8 cellular contexts compared by ENCODE assay signal in genomic region chr6:26103141-26103769, GRCh38. TPM values are rescaled to one million over a fixed set of nuclear protein-coding genes. Genes with fewer than 3 reads are reported as not detected.
DNase-seq lines count a peak whose midpoint lies in the region; ATAC-seq and TF ChIP-seq lines count a peak whose summit lies in the region.

No MANE protein-coding gene starts in this region.

- POLR2A ChIA-PET in A673 (lab: Charles Lee; ENCODE audit: low non-redundant PET): interaction anchor here (0.7 to 1.5 kb wide), 2 partner anchors 21 to 33 kb away, joined by 7 to 20 read pairs; a partner anchor contains a TSS

- peak overlapping the region; percentile 46 for H3K4me3 ChIP-seq in A673 (ENCODE audit: low read depth, low read length, poor library complexity, severe bottlenecking)
- no peak overlapping the region for H3K4me3 ChIP-seq in HL-60 (replicated peaks; ENCODE audit: insufficient read depth, low read length)
- peak overlapping the region in 2 of 4 donors; percentile 13 to 53 for H3K4me3 ChIP-seq in transverse colon

- no peak for TF ChIP-seq CTCF in A673 (conservative IDR thresholded peaks at IDR 0.05; ENCODE audit: low read depth, low read length)
- no peak for TF ChIP-seq CTCF in HL-60 (IDR thresholded peaks at IDR 0.05; ENCODE audit: insufficient read depth, low read length)
- TF ChIP-seq CTCF in transverse colon (IDR thresholded peaks at IDR 0.05): no peak

- in situ Hi-C loops in transverse colon (cut with MboI; ENCODE audit: low pct_ligation_motif_present in 1 of 4, low pct_unique_long_range_greater_than_20kb in 1 of 4, low sequenced_read_pairs in 3 of 4): loop anchor here in 3 of 4 donors (5.0 to 25.0 kb wide), 3 partner anchors 36 to 1034 kb away; a partner anchor contains a TSS

- no peak for TF ChIP-seq POLR2A in transverse colon (IDR thresholded peaks at IDR 0.05)

- TSS peak; percentile 90 for BruUV-seq in A673 (replicated peaks; lab: Mats Ljungman, UMichigan)

- H3K36me3 ChIP-seq in A673 (ENCODE audit: insufficient read depth, low read length, poor library complexity, severe bottlenecking): no peaks in the 10 kb centered on the region
- no peaks in the 10 kb centered on the region for H3K36me3 ChIP-seq in transverse colon

- H3K27me3 ChIP-seq in A673 (replicated peaks; ENCODE audit: insufficient read depth, low read depth, low read length, poor library complexity) (no peaks in the 10 kb centered on the region), HL-60 (ENCODE audit: insufficient read depth, poor library complexity, severe bottlenecking) (no peaks in the 10 kb centered on the region), transverse colon (no peaks in the 10 kb centered on the region)

- intact Hi-C loops in A673 (cut with micrococcal nuclease; ENCODE audit: unreplicated experiment): no loop called here
- intact Hi-C loops in transverse colon (cut with DNase I; ENCODE audit: low total_unique reads): no loop called here

- no peak for TF ChIP-seq EP300 in transverse colon (IDR thresholded peaks at IDR 0.05; ENCODE audit: low read depth)

- H3K4me1 ChIP-seq in A673 (ENCODE audit: insufficient read depth, low read length, poor library complexity, severe bottlenecking) (peaks cover 11% of the 10 kb centered on the region), transverse colon (peaks cover 6 to 23% (median 13%) of the 10 kb centered on the region in 4 donors)

- peak overlapping the region; percentile 66 for H3K27ac ChIP-seq in A673 (ENCODE audit: low read depth, low read length, poor library complexity, severe bottlenecking)
- peak overlapping the region; percentile 81 for H3K27ac ChIP-seq in HL-60 (replicated peaks)
- H3K27ac ChIP-seq in transverse colon: peak overlapping the region; percentile 91 to 95 (median 93)

- 15 to 18% methylated on average over 9 of the region's 9 CpGs for WGBS in transverse colon (ENCODE audit: low coverage in 1 of 2), 2 donors

- CTCF ChIA-PET in A673 (lab: Charles Lee): no interaction called here

- H3K9me3 ChIP-seq in A673 (ENCODE audit: low read depth, low read length, poor library complexity, severe bottlenecking) (no peaks in the 10 kb centered on the region), transverse colon (no peaks in the 10 kb centered on the region)

- DNase-seq in A673 (ENCODE audit: low spot score): no peak
- no peak for DNase-seq in HL-60 (ENCODE audit: low read depth in 1 of 2, low spot score in 1 of 2)
- DNase-seq in astrocyte of the hippocampus (ENCODE audit: low read depth, low spot score): peak; percentile 62
- DNase-seq in left lobe of liver (ENCODE audit: low spot score): no peak
- no peak for DNase-seq in transverse colon
- DNase-seq in NOMO-1 (lab: John Stamatoyannopoulos, UW; ENCODE audit: unreplicated experiment in 2 of 2): no peak
- no peak for DNase-seq in stimulated activated CD4-positive, alpha-beta T cell treated with anti-CD3 and anti-CD28 coated beads, Interleukin-2, amount 100 ng/mL, for 24 hours

- ATAC-seq in GM19452 (IDR thresholded peaks at IDR 0.05; ENCODE audit: unreplicated experiment) (peak; percentile 65), left lobe of liver (peak; percentile 86)

RNA-seq across cellular contexts. Expression of gene HFE, which starts 16.0 kb away (rescaled TPM):
- total RNA-seq in A673 (2021): 7.8 and 11.5 TPM in 2 replicates
- total RNA-seq in left lobe of liver: 14.1 TPM
- 1 to 10 TPM; 1.6 to 7.8 (median 5.0) TPM for total RNA-seq in transverse colon
